10 cellular contexts compared by ENCODE assay signal in the genomic region with DNA sequence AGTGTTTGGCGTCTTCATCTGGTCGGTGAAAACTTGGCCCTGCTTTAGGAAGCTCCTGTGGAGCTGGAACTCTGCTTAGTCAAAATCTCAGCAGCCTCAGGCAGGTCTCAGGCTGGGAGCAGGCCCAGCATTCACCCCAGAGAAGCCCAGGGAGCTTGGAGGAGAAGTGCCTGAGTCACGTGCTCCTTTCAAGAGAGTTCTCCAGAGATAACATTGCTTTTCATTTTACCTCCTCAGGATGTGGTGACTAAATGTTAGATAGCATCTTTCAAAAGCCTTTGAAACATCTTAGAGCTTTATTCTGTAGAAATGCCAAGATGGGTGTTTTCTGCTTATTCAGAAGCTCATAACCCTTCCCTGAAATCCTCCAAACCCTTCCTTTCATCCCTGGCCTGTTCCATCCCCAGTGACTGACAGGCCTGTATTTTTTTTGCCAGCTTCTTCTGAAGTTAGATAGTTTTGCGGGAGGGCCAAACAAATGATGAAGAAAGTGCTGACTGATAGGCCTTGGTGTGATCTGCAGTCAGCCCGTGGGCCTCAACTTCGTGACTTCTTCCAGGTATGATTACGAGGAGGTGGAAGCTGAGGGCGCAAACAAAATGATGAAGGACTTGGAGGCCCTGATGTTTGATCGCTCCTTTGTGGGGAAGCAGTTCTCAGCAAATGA. TPM values are rescaled to one million over a fixed set of nuclear protein-coding genes. Genes with fewer than 3 reads are reported as not detected.
A peak's percentile ranks its signal among the peaks of the same experiment; 100 is the strongest.
DNase-seq lines count a peak whose midpoint lies in the region; ATAC-seq and TF ChIP-seq lines count a peak whose summit lies in the region.
"Had no signal": no experiment of that assay in that cellular context is flagged by ENCODE, and none has a peak within 500 bp of the region (broad histone marks: within the 10 kb centered on the region; RNA-seq: fewer than 3 reads in every experiment).

No MANE protein-coding gene starts in this region.

- H3K36me3 Mint-ChIP-seq in MCF 10A (ENCODE audit: insufficient read depth, unreplicated experiment), result peaks cover 63% of the 10 kb centered on the region
- peaks cover 5 to 8% of the 10 kb centered on the region in 2 donors for H3K36me3 Mint-ChIP-seq in activated T-cell treated with anti-CD3 and anti-CD28 coated beads, Interleukin-2, amount 50 U/mL, for 72 hours (ENCODE audit: insufficient read depth in 2 of 2)

- H3K27me3 ChIP-seq in breast epithelium, result no peaks in the 10 kb centered on the region

- CTCF ChIA-PET in MCF 10A (lab: Yijun Ruan, JAX), result interaction anchor here (0.6 to 1.4 kb wide), 7 partner anchors 11 to 928 kb away, joined by 3 to 6 read pairs (median 4); no protein-coding TSS in a partner anchor

- TF ChIP-seq POLR2A in breast epithelium (IDR thresholded peaks at IDR 0.05), result no peak

- BruUV-seq in MCF 10A (replicated peaks; lab: Mats Ljungman, UMichigan), result no TSS peak

- H3K9me3 ChIP-seq in breast epithelium, result no peaks in the 10 kb centered on the region

- peak; percentile 85 to 91 for ATAC-seq in activated T-cell treated with anti-CD3 and anti-CD28 coated beads, Interleukin-2, amount 50 U/mL, for 72 hours (replicated peaks in 1 of 2)
- ATAC-seq in stimulated activated naive CD8-positive, alpha-beta T cell treated with anti-CD3 and anti-CD28 coated beads, Interleukin-15, Interleukin-2, amounts not matched to agents 100 U/mL and 50 U/mL, for 24 hours, result peak; percentile 57
- no peak for ATAC-seq in HG02970 (IDR thresholded peaks at IDR 0.05; ENCODE audit: low FRiP score, unreplicated experiment)
- ATAC-seq: WTC11 had no signal

- H3K9me3 Mint-ChIP-seq in MCF 10A (ENCODE audit: unreplicated experiment), result no peaks in the 10 kb centered on the region
- no peaks in the 10 kb centered on the region for H3K9me3 Mint-ChIP-seq in activated T-cell treated with anti-CD3 and anti-CD28 coated beads, Interleukin-2, amount 50 U/mL, for 72 hours
- H3K9me3 Mint-ChIP-seq: WTC11 had no signal

- H3K4me1 ChIP-seq in breast epithelium, result peaks cover 0 to 2% of the 10 kb centered on the region in 2 donors

- peak overlapping the region; percentile 8 to 34 for H3K27ac ChIP-seq in breast epithelium

- no peaks in the 10 kb centered on the region for H3K4me1 Mint-ChIP-seq in MCF 10A (ENCODE audit: insufficient read depth, unreplicated experiment)
- peaks cover 24% of the 10 kb centered on the region for H3K4me1 Mint-ChIP-seq in activated T-cell treated with anti-CD3 and anti-CD28 coated beads, Interleukin-2, amount 50 U/mL, for 72 hours (ENCODE audit: low read depth)
- H3K4me1 Mint-ChIP-seq: WTC11 had no signal

- POLR2A ChIA-PET in MCF 10A (lab: Yijun Ruan, JAX), result interaction anchor here (3.5 kb wide), 1 partner anchor 10 kb away, joined by 17 read pairs; no protein-coding TSS in a partner anchor

- no peaks in the 10 kb centered on the region for H3K36me3 ChIP-seq in breast epithelium

- no peak overlapping the region for H3K27ac Mint-ChIP-seq in MCF 10A (ENCODE audit: low read depth, unreplicated experiment)
- peak overlapping the region; percentile 99 for H3K27ac Mint-ChIP-seq in activated T-cell treated with anti-CD3 and anti-CD28 coated beads, Interleukin-2, amount 50 U/mL, for 72 hours
- H3K27ac Mint-ChIP-seq: WTC11 had no signal

- intact Hi-C loops in breast epithelium (cut with DNase I; ENCODE audit: low total_unique reads) (no loop called here), MCF 10A (cut with micrococcal nuclease) (no loop called here)

- DNase-seq in breast epithelium (ENCODE audit: low spot score in 2 of 2) (no peak), MCF 10A (ENCODE audit: unreplicated experiment) (no peak), fibroblast of the aortic adventitia (ENCODE audit: low read depth) (peak; percentile 88), NCI-H510A treated with DMSO at 0.1 percent for 48 hours (lab: John Stamatoyannopoulos, UW) (no peak), GM19238 (ENCODE audit: insufficient read length, low spot score) (no peak)
- peak; percentile 12 to 26 for DNase-seq in activated T-cell treated with anti-CD3 and anti-CD28 coated beads, Interleukin-2, amount 50 U/mL, for 72 hours
- no peak for DNase-seq in stimulated activated naive CD8-positive, alpha-beta T cell treated with anti-CD3 and anti-CD28 coated beads, Interleukin-15, Interleukin-2, amounts not matched to agents 100 U/mL and 50 U/mL, for 24 hours
- DNase-seq: retina had no signal

- TF ChIP-seq CTCF in breast epithelium (IDR thresholded peaks at IDR 0.05) (no peak), MCF 10A (IDR thresholded peaks at IDR 0.05; ENCODE audit: unreplicated experiment) (no peak), fibroblast of the aortic adventitia (IDR thresholded peaks at IDR 0.05; ENCODE audit: insufficient read depth, low read length) (no peak)

- H3K4me3 ChIP-seq in breast epithelium (no peak overlapping the region), fibroblast of the aortic adventitia (ENCODE audit: low read depth, low read length) (no peak overlapping the region)

- no peaks in the 10 kb centered on the region for H3K27me3 Mint-ChIP-seq in MCF 10A (ENCODE audit: insufficient read depth, unreplicated experiment)
- H3K27me3 Mint-ChIP-seq in activated T-cell treated with anti-CD3 and anti-CD28 coated beads, Interleukin-2, amount 50 U/mL, for 72 hours (ENCODE audit: low read depth), result no peaks in the 10 kb centered on the region

- H3K4me3 Mint-ChIP-seq in MCF 10A (ENCODE audit: unreplicated experiment), result no peak overlapping the region
- peak overlapping the region; percentile 77 to 78 for H3K4me3 Mint-ChIP-seq in activated T-cell treated with anti-CD3 and anti-CD28 coated beads, Interleukin-2, amount 50 U/mL, for 72 hours
- H3K4me3 Mint-ChIP-seq: WTC11 had no signal

RNA-seq across cellular contexts. Expression of gene PGM1, which starts 58.0 kb away (rescaled TPM):
- 100 to 1,000 TPM in 1 of 3 donors, 10 to 100 TPM in 2; 59.0 to 130 (median 80.1) TPM for total RNA-seq in breast epithelium
- total RNA-seq in MCF 10A (2022), result 60.2 and 77.9 TPM in 2 replicates
- total RNA-seq in activated T-cell treated with anti-CD3 and anti-CD28 coated beads, Interleukin-2, amount 50 U/mL, for 72 hours, result 10 to 100 TPM; 34.1 to 36.1 TPM
- 52.4 and 83.5 TPM in 2 replicates for total RNA-seq in fibroblast of the aortic adventitia (ENCODE audit: low replicate concordance)

Comparison
In these comparisons a context has a peak if more than half of its experiments do, and no peak if none do; other contexts are left out.
1. DNase-seq: peak in activated T-cell treated with anti-CD3 and anti-CD28 coated beads, Interleukin-2, amount 50 U/mL, for 72 hours (2 of 2) and fibroblast of the aortic adventitia (single experiment); none in breast epithelium (0 of 2), MCF 10A (single experiment), stimulated activated naive CD8-positive, alpha-beta T cell treated with anti-CD3 and anti-CD28 coated beads, Interleukin-15, Interleukin-2, amounts not matched to agents 100 U/mL and 50 U/mL, for 24 hours (single experiment), NCI-H510A treated with DMSO at 0.1 percent for 48 hours (single experiment) and GM19238 (single experiment).